Comparison of ENCODE assay signal across 12 cellular contexts in the genomic region with DNA sequence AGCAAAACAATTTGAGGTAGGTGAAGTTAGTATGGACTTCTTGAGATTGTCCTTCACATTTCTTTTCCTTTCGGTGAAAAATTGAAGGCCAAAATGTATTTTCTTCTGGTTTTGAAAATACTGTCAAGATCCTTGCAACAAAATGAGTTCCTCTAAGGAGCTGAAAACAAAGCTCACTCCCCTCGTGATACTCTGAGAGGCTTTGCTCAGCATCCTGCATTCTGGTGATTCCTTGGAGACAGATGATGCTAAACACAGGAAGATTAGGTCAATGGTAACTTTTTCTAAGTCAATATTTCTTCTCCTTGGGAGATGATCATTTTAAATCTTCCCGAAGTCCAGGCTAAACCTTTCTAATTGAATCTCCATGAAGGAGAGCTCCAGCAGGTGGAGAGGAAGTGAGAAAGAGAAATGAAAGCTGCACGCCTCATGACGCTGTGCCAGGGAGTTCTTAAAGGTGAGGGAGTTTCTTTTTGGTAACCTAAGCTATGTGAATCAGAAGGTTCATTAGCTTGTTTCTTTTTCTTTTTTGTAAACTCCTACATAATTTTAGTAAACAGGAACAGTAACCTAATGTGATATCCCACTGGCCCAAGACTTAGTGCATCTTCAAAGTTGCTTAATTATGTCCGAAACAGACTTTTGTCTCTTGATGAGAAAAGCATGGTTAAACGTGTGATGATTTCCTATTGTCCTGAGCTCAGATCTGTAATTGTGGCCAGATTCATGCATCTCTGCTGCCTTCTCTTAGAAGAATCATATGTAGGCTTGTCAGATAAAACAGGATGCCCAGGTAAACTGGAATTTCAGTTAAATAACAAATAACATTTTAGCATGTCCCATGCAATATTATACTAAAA. TPM values are rescaled to one million over a fixed set of nuclear protein-coding genes. Genes with fewer than 3 reads are reported as not detected.
DNase-seq lines count a peak whose midpoint lies in the region; ATAC-seq, FAIRE-seq and TF ChIP-seq lines count a peak whose summit lies in the region.
"Had no signal": no experiment of that assay in that cellular context is flagged by ENCODE, and none has a peak within 500 bp of the region (broad histone marks: within the 10 kb centered on the region; RNA-seq: fewer than 3 reads in every experiment).

No MANE protein-coding gene starts in this region.

- H3K36me3 ChIP-seq in mucosa of descending colon (ENCODE audit: low read depth) (no peaks in the 10 kb centered on the region), MG63 (no peaks in the 10 kb centered on the region), small intestine (ENCODE audit: control insufficient read depth in 2 of 2, insufficient read depth in 2 of 2, low read length in 2 of 2) (no peaks in the 10 kb centered on the region)

- intact Hi-C loops in mucosa of descending colon (cut with DNase I, micrococcal nuclease) = no loop called here

- H3K9me3 ChIP-seq in mucosa of descending colon (no peaks in the 10 kb centered on the region), MG63 (no peaks in the 10 kb centered on the region), small intestine (ENCODE audit: control insufficient read depth, low read depth) (no peaks in the 10 kb centered on the region)
- H3K9me3 ChIP-seq: SK-N-SH had no signal

- no peaks in the 10 kb centered on the region for H3K4me1 ChIP-seq in mucosa of descending colon (ENCODE audit: low read depth)
- H3K4me1 ChIP-seq in small intestine (ENCODE audit: control insufficient read depth in 2 of 2, insufficient read depth in 1 of 2, low read depth in 1 of 2, low read length in 1 of 2) = no peaks in the 10 kb centered on the region

- FAIRE-seq in small intestine (lab: Jason Lieb, UNC) = no peak

- peak; percentile 90 for ATAC-seq in GM18873 (IDR thresholded peaks at IDR 0.05; ENCODE audit: low FRiP score, unreplicated experiment)
- peak; percentile 96 for ATAC-seq in GM21723 (IDR thresholded peaks at IDR 0.05; ENCODE audit: unreplicated experiment)
- ATAC-seq in HG03159 (IDR thresholded peaks at IDR 0.05; ENCODE audit: unreplicated experiment) = peak; percentile 98
- peak; percentile 34 for ATAC-seq in mucosa of descending colon

- H3K27me3 ChIP-seq in MG63 = 0 out of 2 replicates have a peak, but pooled peaks cover 6% of the 10 kb centered on the region
- no peaks in the 10 kb centered on the region for H3K27me3 ChIP-seq in small intestine (ENCODE audit: control insufficient read depth in 2 of 2, insufficient read depth in 2 of 2, low read length in 2 of 2)

- 60 to 67% (median 60%) methylated on average over 7 of the region's 7 CpGs for WGBS in small intestine, 3 donors

- TF ChIP-seq CTCF in mucosa of descending colon (IDR thresholded peaks at IDR 0.05) = no peak

- DNase-seq in mucosa of descending colon = peak in 1 of 3 donors; percentile 19
- no peak for DNase-seq in 8988T
- DNase-seq in NCI-H1694 (lab: John Stamatoyannopoulos, UW) = no peak
- no peak for DNase-seq in MG63
- no peak for DNase-seq in small intestine
- DNase-seq: activated CD8-positive, alpha-beta memory T cell treated with anti-CD3 and anti-CD28 coated beads for 24 hours; IMR-90; NCI-H226; SK-N-SH had no signal

- peak overlapping the region in 1 of 2 donors; percentile 11 for H3K27ac ChIP-seq in small intestine (ENCODE audit: low read depth in 1 of 2, low read length in 1 of 2)

- H3K4me3 ChIP-seq in mucosa of descending colon = no peak overlapping the region
- H3K4me3 ChIP-seq in MG63 = no peak overlapping the region
- H3K4me3 ChIP-seq in small intestine (ENCODE audit: low read depth in 1 of 2, low read length in 2 of 2) = no peak overlapping the region

RNA-seq across cellular contexts. Expression of a gene that starts 15.0 kb away (rescaled TPM):
- total RNA-seq in mucosa of descending colon = 1 to 10 TPM in 1 of 3 donors, under 1 TPM in 2; 0.55 to 1.6 (median 0.82) TPM
- total RNA-seq in MG63 (2014; rRNA removed; shearing (Covaris generic); ENCODE audit: low replicate concordance) = 0.07 TPM in 1 of 2 replicates, not detected in the other
- under 1 TPM in 1 of 3 donors, not detected in 2; 0.13 TPM for polyA plus RNA-seq in small intestine
- total RNA-seq: IMR-90 had no signal
- polyA plus RNA-seq: IMR-90 had no signal

Comparison
In these comparisons a context has a peak if more than half of its experiments do, and no peak if none do; other contexts are left out.
1. ATAC-seq: peak in every context shown above with its lines; median percentile 98 in HG03159; 96 in GM21723; 90 in GM18873; 34 in mucosa of descending colon.